Comparison of ENCODE assay signal across 25 cellular contexts in genomic region chr16:17519556-17519955, GRCh38. TPM values are rescaled to one million over a fixed set of nuclear protein-coding genes. Genes with fewer than 3 reads are reported as not detected.
DNase-seq lines count a peak whose midpoint lies in the region; ATAC-seq and TF ChIP-seq lines count a peak whose summit lies in the region.
"Had no signal": no experiment of that assay in that cellular context is flagged by ENCODE, and none has a peak within 500 bp of the region (broad histone marks: within the 10 kb centered on the region; RNA-seq: fewer than 3 reads in every experiment).

No MANE protein-coding gene starts in this region.

- peak overlapping the region; percentile 98; the same call in 1 of the 2 replicates for H3K18ac ChIP-seq in IMR-90 (ENCODE audit: low read depth, low read length)

- intact Hi-C loops in IMR-90 (cut with micrococcal nuclease) (no loop called here), transverse colon (cut with DNase I; ENCODE audit: low total_unique reads) (no loop called here)

- H3K79me2 ChIP-seq in ACC112 (ENCODE audit: control insufficient read depth, insufficient read depth, low read length, unreplicated experiment), result no peaks in the 10 kb centered on the region

- BruUV-seq in IMR-90 (replicated peaks; lab: Mats Ljungman, UMichigan), result no TSS peak

- H2AFZ ChIP-seq in ACC112 (ENCODE audit: low read length, unreplicated experiment), result no peak overlapping the region
- H2AFZ ChIP-seq in IMR-90 (replicated peaks; ENCODE audit: low read length, poor library complexity), result no peak overlapping the region

- H3K27ac Mint-ChIP-seq in T-cell, result no peak overlapping the region

- TF ChIP-seq CTCF in IMR-90 (conservative IDR thresholded peaks at IDR 0.05; ENCODE audit: low read depth, low read length) (no peak), foreskin keratinocyte (conservative IDR thresholded peaks at IDR 0.05) (no peak), transverse colon (IDR thresholded peaks at IDR 0.05) (no peak)

- no peak for TF ChIP-seq RAD21 in IMR-90 (IDR thresholded peaks at IDR 0.05; ENCODE audit: low read length)

- peak overlapping the region; percentile 98 for H2BK20ac ChIP-seq in IMR-90 (ENCODE audit: low read depth, low read length)

- no CpG with 5 or more reads among the region's 5 CpGs for WGBS in IMR-90 (ENCODE audit: extremely low coverage in 2 of 2, insufficient read length in 1 of 2), 2 experiments
- WGBS in transverse colon (ENCODE audit: low coverage in 1 of 2), 2 donors, result 77 to 80% methylated on average over 5 of the region's 5 CpGs

- peaks cover 21% of the 10 kb centered on the region for H3K9me1 ChIP-seq in IMR-90 (ENCODE audit: insufficient read depth, low read length)

- peak overlapping the region; percentile 89; the same call in 2 of the 3 replicates for H2BK15ac ChIP-seq in IMR-90 (ENCODE audit: low read depth, low read length)

- H3K4me2 ChIP-seq in IMR-90 (ENCODE audit: low read depth, low read length), result no peak overlapping the region
- H3K4me2 ChIP-seq: KMS-11 had no signal

- H3K36me3 Mint-ChIP-seq in T-cell, result peaks cover 2% of the 10 kb centered on the region

- peaks cover 3% of the 10 kb centered on the region; the same call in 1 of the 2 replicates for H4K20me1 ChIP-seq in IMR-90 (ENCODE audit: insufficient read depth, low read length)

- peak overlapping the region; percentile 79 for H3K23ac ChIP-seq in IMR-90 (ENCODE audit: low read depth, low read length)

- no peak overlapping the region for H3K4me3 Mint-ChIP-seq in T-cell
- H3K4me3 Mint-ChIP-seq: CD8-positive, alpha-beta memory T cell had no signal

- H3K9me3 Mint-ChIP-seq in T-cell, result no peaks in the 10 kb centered on the region
- H3K9me3 Mint-ChIP-seq: CD8-positive, alpha-beta memory T cell had no signal

- no peaks in the 10 kb centered on the region for H3K4me1 Mint-ChIP-seq in T-cell
- H3K4me1 Mint-ChIP-seq: CD8-positive, alpha-beta memory T cell had no signal

- TF ChIP-seq POLR2A in IMR-90 (IDR thresholded peaks at IDR 0.05; ENCODE audit: low read depth, low read length) (no peak), transverse colon (IDR thresholded peaks at IDR 0.05) (no peak)

- H3K27me3 ChIP-seq in ACC112 (ENCODE audit: insufficient read depth, low read length) (no peaks in the 10 kb centered on the region), IMR-90 (ENCODE audit: control insufficient read depth, insufficient read depth, low read length) (no peaks in the 10 kb centered on the region), foreskin keratinocyte (no peaks in the 10 kb centered on the region), transverse colon (peaks cover 5% of the 10 kb centered on the region), H7 (ENCODE audit: control insufficient read depth, insufficient read depth, low read length) (no peaks in the 10 kb centered on the region)
- H3K27me3 ChIP-seq: Peyer's patch had no signal

- H4K8ac ChIP-seq in IMR-90 (ENCODE audit: low read depth in 2 of 2, low read length in 2 of 2), result peak overlapping the region; percentile 13 to 76

- H2AK9ac ChIP-seq in IMR-90 (replicated peaks; ENCODE audit: low read depth, low read length, poor library complexity), result no peak overlapping the region

- no peak for TF ChIP-seq EP300 in transverse colon (IDR thresholded peaks at IDR 0.05; ENCODE audit: low read depth)

- no peak overlapping the region for H3K4me3 ChIP-seq in ACC112 (ENCODE audit: low read depth, low read length)
- H3K4me3 ChIP-seq in IMR-90 (ENCODE audit: insufficient read depth, low read depth, low read length), result no peak overlapping the region
- no peak overlapping the region for H3K4me3 ChIP-seq in transverse colon
- no peak overlapping the region for H3K4me3 ChIP-seq in H7 (ENCODE audit: insufficient read depth, low read depth, low read length)
- H3K4me3 ChIP-seq: Peyer's patch had no signal

- no peaks in the 10 kb centered on the region for H3K36me3 ChIP-seq in ACC112 (ENCODE audit: insufficient read depth, low read length)
- H3K36me3 ChIP-seq in IMR-90 (ENCODE audit: control insufficient read depth, insufficient read depth, low read length), result no peaks in the 10 kb centered on the region
- H3K36me3 ChIP-seq in transverse colon, result no peaks in the 10 kb centered on the region
- no peaks in the 10 kb centered on the region for H3K36me3 ChIP-seq in H7 (replicated peaks; ENCODE audit: control insufficient read depth, insufficient read depth, low read length)
- H3K36me3 ChIP-seq: Peyer's patch had no signal

- peak overlapping the region; percentile 97 for H2BK5ac ChIP-seq in IMR-90 (ENCODE audit: low read depth, low read length, poor library complexity, severe bottlenecking)

- POLR2A ChIA-PET in IMR-90 (lab: Charles Lee; ENCODE audit: unreplicated experiment), result no interaction called here
- POLR2A ChIA-PET in T-cell (lab: Charles Lee), result no interaction called here

- H2BK120ac ChIP-seq in IMR-90 (ENCODE audit: low read depth, low read length), result peak overlapping the region; percentile 97

- CTCF ChIA-PET in IMR-90 (lab: Yijun Ruan, JAX), result interaction anchor here (0.6 kb wide), 1 partner anchor 284 kb away, joined by 3 read pairs; no protein-coding TSS in a partner anchor
- CTCF ChIA-PET in T-cell (lab: Charles Lee), result no interaction called here

- dilution Hi-C loops in IMR-90 (cut with HindIII; ENCODE audit: low sequenced_read_pairs, unreplicated experiment), result no loop called here

- ATAC-seq in IMR-90 (ENCODE audit: low read depth) (no peak), foreskin keratinocyte (no peak), T-cell (replicated peaks in 1 of 4) (no peak), GM18502 (IDR thresholded peaks at IDR 0.05; ENCODE audit: poor library complexity, unreplicated experiment) (no peak)
- ATAC-seq: HCT116 had no signal

- peak overlapping the region; percentile 89; the same call in 1 of the 2 replicates for H2AK5ac ChIP-seq in IMR-90 (ENCODE audit: low read depth, low read length)

- H3K9me3 ChIP-seq in IMR-90 (ENCODE audit: control insufficient read depth, insufficient read depth, low read length) (no peaks in the 10 kb centered on the region), transverse colon (no peaks in the 10 kb centered on the region)
- H3K9me3 ChIP-seq: Peyer's patch had no signal

- H3K4ac ChIP-seq in IMR-90 (ENCODE audit: low read depth, low read length), result peak overlapping the region; percentile 97; the same call in 1 of the 2 replicates

- peak overlapping the region; percentile 87; the same call in 1 of the 2 replicates for H4K91ac ChIP-seq in IMR-90 (ENCODE audit: insufficient read depth, low read depth, low read length)

- H3K79me1 ChIP-seq in IMR-90 (ENCODE audit: low read depth in 1 of 2, low read length in 2 of 2), result no peaks in the 10 kb centered on the region

- peaks cover 11 to 12% of the 10 kb centered on the region in 2 donors for H3K27me3 Mint-ChIP-seq in T-cell

- in situ Hi-C loops in IMR-90 (cut with MboI; ENCODE audit: low sequenced_read_pairs), result no loop called here
- in situ Hi-C loops in transverse colon (cut with MboI; ENCODE audit: low pct_ligation_motif_present in 1 of 4, low pct_unique_long_range_greater_than_20kb in 1 of 4, low sequenced_read_pairs in 3 of 4), result no loop called here

- H4K5ac ChIP-seq in IMR-90 (ENCODE audit: low read depth, low read length), result peak overlapping the region; percentile 98

- H3K14ac ChIP-seq in IMR-90 (replicated peaks; ENCODE audit: low read depth, low read length), result peak overlapping the region; percentile 73; the same call in 1 of the 2 replicates

- peak overlapping the region; percentile 47; the same call in 1 of the 2 replicates for H3K56ac ChIP-seq in IMR-90 (ENCODE audit: extremely low read depth, insufficient read depth, low read length)

- peak overlapping the region; percentile 84 for H3K27ac ChIP-seq in ACC112 (ENCODE audit: low read depth, low read length)
- no peak overlapping the region for H3K27ac ChIP-seq in IMR-90 (ENCODE audit: insufficient read depth, low read length)
- H3K27ac ChIP-seq in foreskin keratinocyte, result peak overlapping the region; percentile 9
- no peak overlapping the region for H3K27ac ChIP-seq in transverse colon
- H3K27ac ChIP-seq: KMS-11, Peyer's patch had no signal

- H3K9ac ChIP-seq in IMR-90 (ENCODE audit: low read depth, low read length), result no peak overlapping the region
- H3K9ac ChIP-seq: KMS-11 had no signal

- peak; percentile 20 for DNase-seq in IMR-90
- peak; percentile 12 for DNase-seq in amniotic epithelial cell (ENCODE audit: low read depth)
- DNase-seq in foreskin keratinocyte, result peak in 1 of 2 donors; percentile 42
- no peak for DNase-seq in T-cell
- no peak for DNase-seq in transverse colon
- DNase-seq in H7, result no peak
- DNase-seq: 8988T; AML-193; C1 segment of cervical spinal cord; Calu3; CD8-positive, alpha-beta memory T cell; GOT3; MV-4-11; NCI-H1105 treated with DMSO at 0.1 percent for 48 hours; NCI-H1694; NCI-H2081; NCI-H2171; NCI-H446; NCI-H526; Peyer's patch; Right ventricle myocardium superior had no signal

- peaks cover 54% of the 10 kb centered on the region for H3K4me1 ChIP-seq in ACC112 (ENCODE audit: control insufficient read depth, insufficient read depth, low read length, unreplicated experiment)
- peaks cover 37% of the 10 kb centered on the region for H3K4me1 ChIP-seq in IMR-90 (ENCODE audit: control insufficient read depth, insufficient read depth, low read length)
- H3K4me1 ChIP-seq in foreskin keratinocyte, result peaks cover 29% of the 10 kb centered on the region
- no peaks in the 10 kb centered on the region for H3K4me1 ChIP-seq in transverse colon
- H3K4me1 ChIP-seq: Peyer's patch had no signal

TF ChIP-seq in IMR-90, 13 proteins besides CTCF, POLR2A, EP300 and RAD21 (continues in another document):
- TF ChIP-seq FOS (IDR thresholded peaks at IDR 0.05; ENCODE audit: low read depth, low read length) (no peak), RFX5 (IDR thresholded peaks at IDR 0.05; ENCODE audit: low read depth, low read length) (no peak), MXI1 (IDR thresholded peaks at IDR 0.05; ENCODE audit: borderline replicate concordance, low read depth, low read length) (no peak), RCOR1 (IDR thresholded peaks at IDR 0.05; ENCODE audit: insufficient replicate concordance, low read length) (no peak), USF2 (IDR thresholded peaks at IDR 0.05; ENCODE audit: low read depth, low read length) (no peak), CHD1 (IDR thresholded peaks at IDR 0.05; ENCODE audit: low read depth, low read length) (no peak)

RNA-seq across cellular contexts. Expression of gene XYLT1, which starts 48.8 kb away (rescaled TPM):
- 11.1 and 12.7 TPM in 2 replicates for total RNA-seq in IMR-90 (2012; rRNA removed)
- 9.0 and 9.7 TPM in 2 replicates for polyA plus RNA-seq in IMR-90 (2012; rRNA removed)
- polyA plus RNA-seq in IMR-90 (2012; cell fraction: cytosol; rRNA removed), result 4.3 and 4.9 TPM in 2 replicates
- 4.8 and 5.9 TPM in 2 replicates for polyA plus RNA-seq in IMR-90 (2012; cell fraction: nucleus; rRNA removed; ENCODE audit: low replicate concordance)
- 11.5 and 21.9 TPM in 2 replicates for total RNA-seq in foreskin keratinocyte
- 2.4 and 3.2 TPM in 2 replicates for polyA plus RNA-seq in foreskin keratinocyte
- total RNA-seq in T-cell, result 10 to 100 TPM; 25.8 to 70.6 (median 57.8) TPM
- total RNA-seq in transverse colon, result 10 to 100 TPM; 22.3 to 44.6 (median 39.4) TPM
- 7.6 and 7.8 TPM in 2 replicates for total RNA-seq in H7 (2014; rRNA removed; shearing (Covaris generic))

Comparison
In these comparisons a context has a peak if more than half of its experiments do, and no peak if none do; other contexts are left out.
1. H3K27ac ChIP-seq: peak in ACC112 (single experiment) and foreskin keratinocyte (single experiment); none in IMR-90 (single experiment) and transverse colon (0 of 4).
2. DNase-seq: peak in IMR-90 (single experiment) and amniotic epithelial cell (single experiment); none in T-cell (0 of 34), transverse colon (single experiment) and H7 (single experiment).